Comparison of ENCODE assay signal across 14 cellular contexts in genomic region chr16:88691924-88692560, GRCh38. TPM values are rescaled to one million over a fixed set of nuclear protein-coding genes. Genes with fewer than 3 reads are reported as not detected.
A peak's percentile ranks its signal among the peaks of the same experiment; 100 is the strongest.
DNase-seq lines count a peak whose midpoint lies in the region; ATAC-seq and TF ChIP-seq lines count a peak whose summit lies in the region.
"Had no signal": no experiment of that assay in that cellular context is flagged by ENCODE, and none has a peak within 500 bp of the region (broad histone marks: within the 10 kb centered on the region; RNA-seq: fewer than 3 reads in every experiment).

No MANE protein-coding gene starts in this region.

- intact Hi-C loops in spleen (cut with DNase I; ENCODE audit: low total_unique reads) = no loop called here

- peaks cover 47 to 57% (median 49%) of the 10 kb centered on the region in 3 donors for H3K4me1 Mint-ChIP-seq in T-cell
- peaks cover 22% of the 10 kb centered on the region for H3K4me1 Mint-ChIP-seq in central memory CD8-positive, alpha-beta T cell

- TF ChIP-seq CTCF in spleen (IDR thresholded peaks at IDR 0.05 in 8 of 11, conservative IDR thresholded peaks at IDR 0.05 in 3 of 11) = no peak

- H3K27me3 ChIP-seq in spleen (replicated peaks in 1 of 7) = peaks cover 0 to 24% (median 3%) of the 10 kb centered on the region in 7 donors

- peak overlapping the region; percentile 51 to 77 (median 71) for H3K4me3 Mint-ChIP-seq in T-cell
- H3K4me3 Mint-ChIP-seq in central memory CD8-positive, alpha-beta T cell = peak overlapping the region; percentile 37

- H3K4me3 ChIP-seq in spleen = peak overlapping the region in 1 of 8 donors; percentile 48
- H3K4me3 ChIP-seq: HAP-1, PC-9 had no signal

- H3K4me1 ChIP-seq in spleen = peaks cover 9 to 42% (median 32%) of the 10 kb centered on the region in 6 donors
- H3K4me1 ChIP-seq: HAP-1 had no signal

- peak overlapping the region in 7 of 8 donors; percentile 55 to 83 (median 69) for H3K27ac ChIP-seq in spleen
- H3K27ac ChIP-seq: 22Rv1, PC-9 had no signal

- peak overlapping the region; percentile 94 to 95 for H3K27ac Mint-ChIP-seq in T-cell
- H3K27ac Mint-ChIP-seq in central memory CD8-positive, alpha-beta T cell (ENCODE audit: low read depth) = no peak overlapping the region

- 31 to 47% (median 36%) methylated on average over 18 to 26 of the region's 26 CpGs for WGBS in spleen, 5 donors

- peaks cover 3% of the 10 kb centered on the region for H3K36me3 Mint-ChIP-seq in T-cell
- peaks cover 19% of the 10 kb centered on the region for H3K36me3 Mint-ChIP-seq in central memory CD8-positive, alpha-beta T cell (ENCODE audit: insufficient read depth)

- H3K36me3 ChIP-seq in spleen = peaks cover 0 to 30% (median 16%) of the 10 kb centered on the region in 6 donors
- H3K36me3 ChIP-seq: HAP-1 had no signal

- POLR2A ChIA-PET in T-cell (lab: Charles Lee) = no interaction called here

- no peaks in the 10 kb centered on the region for H3K9me3 Mint-ChIP-seq in T-cell
- H3K9me3 Mint-ChIP-seq in central memory CD8-positive, alpha-beta T cell = no peaks in the 10 kb centered on the region

- H3K27me3 Mint-ChIP-seq in T-cell = peaks cover 0 to 2% of the 10 kb centered on the region in 2 donors
- H3K27me3 Mint-ChIP-seq in central memory CD8-positive, alpha-beta T cell = no peaks in the 10 kb centered on the region

- no peak for TF ChIP-seq POLR2A in spleen (IDR thresholded peaks at IDR 0.05)

- DNase-seq in SIG-M5 treated with dmso at 0.1 percent for 504 hours (lab: John Stamatoyannopoulos, UW; ENCODE audit: unreplicated experiment) (peak; percentile 67), SIG-M5 (lab: John Stamatoyannopoulos, UW) (no peak), T-cell (peak in 2 of 34 experiments; percentile 38 to 48), spleen (peak; percentile 92), NCI-H82 (lab: John Stamatoyannopoulos, UW) (no peak), hepatic stellate cell (ENCODE audit: low spot score) (no peak)
- no peak for DNase-seq in central memory CD8-positive, alpha-beta T cell (ENCODE audit: low spot score in 2 of 2)
- no peak for DNase-seq in effector CD4-positive, alpha-beta T cell
- DNase-seq: NCI-H1092 treated with DMSO at 0.1 percent for 48 hours, PC-9 had no signal

- peak; percentile 32 to 72 (median 58) for ATAC-seq in T-cell (replicated peaks in 1 of 4)
- no peak for ATAC-seq in central memory CD8-positive, alpha-beta T cell (replicated peaks; ENCODE audit: extremely low read depth, poor library complexity, severe bottlenecking)

- CTCF ChIA-PET in T-cell (lab: Charles Lee) = no interaction called here

- H3K9me3 ChIP-seq in spleen = no peaks in the 10 kb centered on the region
- H3K9me3 ChIP-seq: HAP-1 had no signal

RNA-seq across cellular contexts. Expression of gene SNAI3, which starts 5.7 kb away (rescaled TPM):
- 10 to 100 TPM in 3 of 5 donors, 1 to 10 TPM in 2; 5.2 to 20.4 (median 17.2) TPM for total RNA-seq in T-cell
- 1 to 10 TPM; 4.8 to 7.6 (median 6.0) TPM for total RNA-seq in spleen
- 1 to 10 TPM; 5.6 to 7.8 (median 7.1) TPM for polyA plus RNA-seq in spleen
- total RNA-seq: cerebellum, fibroblast of villous mesenchyme had no signal

RNA-seq across cellular contexts. Expression of gene RNF166, which starts 14.2 kb away (rescaled TPM):
- total RNA-seq in T-cell (100 to 1,000 TPM; 246 to 369 (median 264) TPM), spleen (100 to 1,000 TPM in 3 of 7 donors, 10 to 100 TPM in 4; 63.7 to 135 (median 99.1) TPM)
- 100 to 1,000 TPM in 1 of 3 donors, 10 to 100 TPM in 2; 55.7 to 132 (median 75.1) TPM for polyA plus RNA-seq in spleen

RNA-seq across cellular contexts. Expression of gene CTU2, which starts 14.3 kb away (rescaled TPM):
- total RNA-seq in T-cell = 10 to 100 TPM; 30.1 to 39.5 (median 38.6) TPM
- 10 to 100 TPM in 4 of 7 donors, 1 to 10 TPM in 3; 7.2 to 28.2 (median 11.7) TPM for total RNA-seq in spleen
- 10 to 100 TPM; 16.6 to 24.5 (median 16.8) TPM for polyA plus RNA-seq in spleen

RNA-seq across cellular contexts. Expression of gene MVD, which starts 29.2 kb away (rescaled TPM):
- 10 to 100 TPM; 52.3 to 81.4 (median 63.4) TPM for total RNA-seq in T-cell
- 10 to 100 TPM; 24.1 to 49.3 (median 35.1) TPM for total RNA-seq in spleen
- 10 to 100 TPM; 35.1 to 74.9 (median 57.3) TPM for polyA plus RNA-seq in spleen

RNA-seq across cellular contexts. Expression of gene CYBA, which starts 41.2 kb away (rescaled TPM):
- 100 to 1,000 TPM; 271 to 456 (median 403) TPM for total RNA-seq in T-cell
- 100 to 1,000 TPM; 557 to 820 (median 628) TPM for total RNA-seq in spleen
- polyA plus RNA-seq in spleen = 100 to 1,000 TPM; 649 to 925 (median 917) TPM

Comparison
In these comparisons a context has a peak if more than half of its experiments do, and no peak if none do; other contexts are left out.
1. DNase-seq: peak in SIG-M5 treated with dmso at 0.1 percent for 504 hours (single experiment) and spleen (single experiment); none in SIG-M5 (single experiment), central memory CD8-positive, alpha-beta T cell (0 of 2), NCI-H82 (single experiment), effector CD4-positive, alpha-beta T cell (single experiment) and hepatic stellate cell (single experiment).